ENCODE assay signal across 1 cellular context in the genomic region with DNA sequence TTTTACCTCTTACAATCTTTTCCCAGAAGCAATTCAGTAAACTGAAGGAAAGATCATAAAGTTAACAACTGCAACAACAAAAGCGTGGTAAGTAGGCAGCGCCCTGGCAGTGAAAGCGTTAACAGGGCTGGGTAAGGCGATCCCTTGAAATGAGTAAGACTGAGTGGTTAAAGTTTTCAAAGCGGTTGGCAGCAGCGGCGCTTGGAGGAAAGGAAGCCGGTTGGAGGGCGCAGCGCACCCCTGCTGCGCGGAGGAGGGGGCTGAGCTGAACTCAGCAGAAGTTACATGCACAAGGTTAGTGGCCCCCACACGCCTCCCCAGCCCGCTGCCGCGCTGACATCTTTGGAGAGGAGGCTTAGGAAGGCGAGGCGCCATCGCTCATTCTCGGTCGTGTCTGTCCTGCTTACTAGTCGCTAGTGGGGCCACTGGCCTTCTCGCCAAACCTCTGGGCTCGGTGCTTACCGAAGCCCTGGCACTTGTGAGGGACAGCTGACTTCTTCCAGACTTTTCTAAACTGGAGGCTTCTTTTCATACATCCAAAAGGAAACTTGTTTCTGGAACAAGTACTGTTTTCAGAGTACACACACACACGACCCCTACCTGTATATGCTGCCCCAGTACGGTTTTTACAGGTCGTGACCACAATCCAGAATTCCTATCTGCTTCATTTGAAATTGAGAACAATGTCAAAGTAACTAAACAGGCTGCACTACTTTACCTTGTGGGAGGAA.
TF ChIP-seq lines count a peak whose summit lies in the region.

A gene with protein sequence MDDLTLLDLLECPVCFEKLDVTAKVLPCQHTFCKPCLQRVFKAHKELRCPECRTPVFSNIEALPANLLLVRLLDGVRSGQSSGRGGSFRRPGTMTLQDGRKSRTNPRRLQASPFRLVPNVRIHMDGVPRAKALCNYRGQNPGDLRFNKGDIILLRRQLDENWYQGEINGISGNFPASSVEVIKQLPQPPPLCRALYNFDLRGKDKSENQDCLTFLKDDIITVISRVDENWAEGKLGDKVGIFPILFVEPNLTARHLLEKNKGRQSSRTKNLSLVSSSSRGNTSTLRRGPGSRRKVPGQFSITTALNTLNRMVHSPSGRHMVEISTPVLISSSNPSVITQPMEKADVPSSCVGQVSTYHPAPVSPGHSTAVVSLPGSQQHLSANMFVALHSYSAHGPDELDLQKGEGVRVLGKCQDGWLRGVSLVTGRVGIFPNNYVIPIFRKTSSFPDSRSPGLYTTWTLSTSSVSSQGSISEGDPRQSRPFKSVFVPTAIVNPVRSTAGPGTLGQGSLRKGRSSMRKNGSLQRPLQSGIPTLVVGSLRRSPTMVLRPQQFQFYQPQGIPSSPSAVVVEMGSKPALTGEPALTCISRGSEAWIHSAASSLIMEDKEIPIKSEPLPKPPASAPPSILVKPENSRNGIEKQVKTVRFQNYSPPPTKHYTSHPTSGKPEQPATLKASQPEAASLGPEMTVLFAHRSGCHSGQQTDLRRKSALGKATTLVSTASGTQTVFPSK (plus strand): TSS at position 178 of the 731 bp plus-strand sequence. CDS start 1,351 bp downstream, outside the sequence.

TF ChIP-seq in HepG2, 621 proteins besides CTCF, POLR2A, EP300 and RAD21 (continued from another document and continues in another):
- TF ChIP-seq, protein P1, sequence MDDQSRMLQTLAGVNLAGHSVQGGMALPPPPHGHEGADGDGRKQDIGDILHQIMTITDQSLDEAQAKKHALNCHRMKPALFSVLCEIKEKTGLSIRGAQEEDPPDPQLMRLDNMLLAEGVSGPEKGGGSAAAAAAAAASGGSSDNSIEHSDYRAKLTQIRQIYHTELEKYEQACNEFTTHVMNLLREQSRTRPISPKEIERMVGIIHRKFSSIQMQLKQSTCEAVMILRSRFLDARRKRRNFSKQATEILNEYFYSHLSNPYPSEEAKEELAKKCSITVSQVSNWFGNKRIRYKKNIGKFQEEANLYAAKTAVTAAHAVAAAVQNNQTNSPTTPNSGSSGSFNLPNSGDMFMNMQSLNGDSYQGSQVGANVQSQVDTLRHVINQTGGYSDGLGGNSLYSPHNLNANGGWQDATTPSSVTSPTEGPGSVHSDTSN (CRISPR knock-in tag; IDR thresholded peaks at IDR 0.05; ENCODE audit: borderline replicate concordance) = no peak
- no peak for TF ChIP-seq ZNF776 (CRISPR knock-in tag; IDR thresholded peaks at IDR 0.05)
- TF ChIP-seq, protein P2, sequence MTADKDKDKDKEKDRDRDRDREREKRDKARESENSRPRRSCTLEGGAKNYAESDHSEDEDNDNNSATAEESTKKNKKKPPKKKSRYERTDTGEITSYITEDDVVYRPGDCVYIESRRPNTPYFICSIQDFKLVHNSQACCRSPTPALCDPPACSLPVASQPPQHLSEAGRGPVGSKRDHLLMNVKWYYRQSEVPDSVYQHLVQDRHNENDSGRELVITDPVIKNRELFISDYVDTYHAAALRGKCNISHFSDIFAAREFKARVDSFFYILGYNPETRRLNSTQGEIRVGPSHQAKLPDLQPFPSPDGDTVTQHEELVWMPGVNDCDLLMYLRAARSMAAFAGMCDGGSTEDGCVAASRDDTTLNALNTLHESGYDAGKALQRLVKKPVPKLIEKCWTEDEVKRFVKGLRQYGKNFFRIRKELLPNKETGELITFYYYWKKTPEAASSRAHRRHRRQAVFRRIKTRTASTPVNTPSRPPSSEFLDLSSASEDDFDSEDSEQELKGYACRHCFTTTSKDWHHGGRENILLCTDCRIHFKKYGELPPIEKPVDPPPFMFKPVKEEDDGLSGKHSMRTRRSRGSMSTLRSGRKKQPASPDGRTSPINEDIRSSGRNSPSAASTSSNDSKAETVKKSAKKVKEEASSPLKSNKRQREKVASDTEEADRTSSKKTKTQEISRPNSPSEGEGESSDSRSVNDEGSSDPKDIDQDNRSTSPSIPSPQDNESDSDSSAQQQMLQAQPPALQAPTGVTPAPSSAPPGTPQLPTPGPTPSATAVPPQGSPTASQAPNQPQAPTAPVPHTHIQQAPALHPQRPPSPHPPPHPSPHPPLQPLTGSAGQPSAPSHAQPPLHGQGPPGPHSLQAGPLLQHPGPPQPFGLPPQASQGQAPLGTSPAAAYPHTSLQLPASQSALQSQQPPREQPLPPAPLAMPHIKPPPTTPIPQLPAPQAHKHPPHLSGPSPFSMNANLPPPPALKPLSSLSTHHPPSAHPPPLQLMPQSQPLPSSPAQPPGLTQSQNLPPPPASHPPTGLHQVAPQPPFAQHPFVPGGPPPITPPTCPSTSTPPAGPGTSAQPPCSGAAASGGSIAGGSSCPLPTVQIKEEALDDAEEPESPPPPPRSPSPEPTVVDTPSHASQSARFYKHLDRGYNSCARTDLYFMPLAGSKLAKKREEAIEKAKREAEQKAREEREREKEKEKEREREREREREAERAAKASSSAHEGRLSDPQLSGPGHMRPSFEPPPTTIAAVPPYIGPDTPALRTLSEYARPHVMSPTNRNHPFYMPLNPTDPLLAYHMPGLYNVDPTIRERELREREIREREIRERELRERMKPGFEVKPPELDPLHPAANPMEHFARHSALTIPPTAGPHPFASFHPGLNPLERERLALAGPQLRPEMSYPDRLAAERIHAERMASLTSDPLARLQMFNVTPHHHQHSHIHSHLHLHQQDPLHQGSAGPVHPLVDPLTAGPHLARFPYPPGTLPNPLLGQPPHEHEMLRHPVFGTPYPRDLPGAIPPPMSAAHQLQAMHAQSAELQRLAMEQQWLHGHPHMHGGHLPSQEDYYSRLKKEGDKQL (CRISPR knock-in tag; IDR thresholded peaks at IDR 0.05; ENCODE audit: low read depth) = no peak
- no peak for TF ChIP-seq JUND (CRISPR knock-in tag; IDR thresholded peaks at IDR 0.05)
- TF ChIP-seq SOX13 (IDR thresholded peaks at IDR 0.05) = no peak
- TF ChIP-seq SOX13 (CRISPR knock-in tag; conservative IDR thresholded peaks at IDR 0.05 in 1 of 2, IDR thresholded peaks at IDR 0.05 in 1 of 2) = 0 out of 4 replicates have a peak, but pooled peaks of 1 of the 2 experiments have one; percentile 24
- no peak for TF ChIP-seq ZNF770 (CRISPR knock-in tag; IDR thresholded peaks at IDR 0.05)
- peak; percentile 58; the same call in 1 of the 2 replicates for TF ChIP-seq HINFP (CRISPR knock-in tag; IDR thresholded peaks at IDR 0.05; ENCODE audit: low read depth)
- no peak for TF ChIP-seq SMC3 (IDR thresholded peaks at IDR 0.05; ENCODE audit: low read length)
- no peak for TF ChIP-seq SRSF4 (IDR thresholded peaks at IDR 0.05; ENCODE audit: low read depth, low read length, poor library complexity, severe bottlenecking)
- 0 out of 2 replicates have a peak, but pooled peaks have one; percentile 37 for TF ChIP-seq ZC3H4 (CRISPR knock-in tag; IDR thresholded peaks at IDR 0.05; ENCODE audit: borderline replicate concordance)
- TF ChIP-seq PTBP1 (IDR thresholded peaks at IDR 0.05; ENCODE audit: low read depth, low read length, poor library complexity, severe bottlenecking) = no peak
- no peak for TF ChIP-seq ZEB1 (IDR thresholded peaks at IDR 0.05; ENCODE audit: insufficient replicate concordance, low read depth)
- TF ChIP-seq GTF3A (CRISPR knock-in tag; conservative IDR thresholded peaks at IDR 0.05) = no peak
- TF ChIP-seq SIX1 (CRISPR knock-in tag; IDR thresholded peaks at IDR 0.05; ENCODE audit: borderline replicate concordance) = peak; percentile 58; the same call in 1 of the 2 replicates
- no peak for TF ChIP-seq NFIB (CRISPR knock-in tag; IDR thresholded peaks at IDR 0.05; ENCODE audit: borderline replicate concordance)
- TF ChIP-seq CBX1 (IDR thresholded peaks at IDR 0.05; ENCODE audit: low read depth) = no peak
- peak; percentile 54; the same call in 1 of the 2 replicates for TF ChIP-seq PHF8 (CRISPR knock-in tag; IDR thresholded peaks at IDR 0.05)
- peak; percentile 36; the same call in 1 of the 2 replicates for TF ChIP-seq ZNF460 (CRISPR knock-in tag; IDR thresholded peaks at IDR 0.05; ENCODE audit: borderline replicate concordance)
- no peak for TF ChIP-seq ZBTB21 (CRISPR knock-in tag; IDR thresholded peaks at IDR 0.05)
- TF ChIP-seq ZBTB39 (CRISPR knock-in tag; IDR thresholded peaks at IDR 0.05) = no peak
- no peak; the same call in 1 of the 2 replicates for TF ChIP-seq MIER2 (CRISPR knock-in tag; IDR thresholded peaks at IDR 0.05)
- no peak for TF ChIP-seq REXO4 (CRISPR knock-in tag; IDR thresholded peaks at IDR 0.05; ENCODE audit: borderline replicate concordance)
- no peak for TF ChIP-seq PLRG1 (conservative IDR thresholded peaks at IDR 0.05)
- TF ChIP-seq FOXA3 (CRISPR knock-in tag; IDR thresholded peaks at IDR 0.05) = peak; percentile 42
- TF ChIP-seq ZBTB4 (CRISPR knock-in tag; IDR thresholded peaks at IDR 0.05; ENCODE audit: borderline replicate concordance) = peak; percentile 76
- no peak for TF ChIP-seq ZNF253 (CRISPR knock-in tag; IDR thresholded peaks at IDR 0.05; ENCODE audit: borderline replicate concordance)
- no peak for TF ChIP-seq JUNB (CRISPR knock-in tag; IDR thresholded peaks at IDR 0.05; ENCODE audit: borderline replicate concordance)
- peak; percentile 98 for TF ChIP-seq ZNF292 (CRISPR knock-in tag; IDR thresholded peaks at IDR 0.05; ENCODE audit: borderline replicate concordance, low read depth)
- TF ChIP-seq PAX8 (CRISPR knock-in tag; IDR thresholded peaks at IDR 0.05; ENCODE audit: borderline replicate concordance) = no peak
- TF ChIP-seq NFE2 (CRISPR knock-in tag; IDR thresholded peaks at IDR 0.05) = no peak
- peak; percentile 75 for TF ChIP-seq KMT2B (CRISPR knock-in tag; IDR thresholded peaks at IDR 0.05)
- 0 out of 2 replicates have a peak, but pooled peaks have one; percentile 31 for TF ChIP-seq BORCS8-MEF2B (CRISPR knock-in tag; IDR thresholded peaks at IDR 0.05)
- TF ChIP-seq KMT2A (CRISPR knock-in tag; IDR thresholded peaks at IDR 0.05) = peak; percentile 91
- TF ChIP-seq, protein P3, sequence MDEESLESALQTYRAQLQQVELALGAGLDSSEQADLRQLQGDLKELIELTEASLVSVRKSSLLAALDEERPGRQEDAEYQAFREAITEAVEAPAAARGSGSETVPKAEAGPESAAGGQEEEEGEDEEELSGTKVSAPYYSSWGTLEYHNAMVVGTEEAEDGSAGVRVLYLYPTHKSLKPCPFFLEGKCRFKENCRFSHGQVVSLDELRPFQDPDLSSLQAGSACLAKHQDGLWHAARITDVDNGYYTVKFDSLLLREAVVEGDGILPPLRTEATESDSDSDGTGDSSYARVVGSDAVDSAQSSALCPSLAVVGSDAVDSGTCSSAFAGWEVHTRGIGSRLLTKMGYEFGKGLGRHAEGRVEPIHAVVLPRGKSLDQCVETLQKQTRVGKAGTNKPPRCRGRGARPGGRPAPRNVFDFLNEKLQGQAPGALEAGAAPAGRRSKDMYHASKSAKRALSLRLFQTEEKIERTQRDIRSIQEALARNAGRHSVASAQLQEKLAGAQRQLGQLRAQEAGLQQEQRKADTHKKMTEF (CRISPR knock-in tag; IDR thresholded peaks at IDR 0.05) = peak; percentile 58; the same call in 1 of the 2 replicates
- TF ChIP-seq GFI1 (CRISPR knock-in tag; IDR thresholded peaks at IDR 0.05; ENCODE audit: borderline replicate concordance) = peak; percentile 51; the same call in 1 of the 2 replicates
